In the genomic region with DNA sequence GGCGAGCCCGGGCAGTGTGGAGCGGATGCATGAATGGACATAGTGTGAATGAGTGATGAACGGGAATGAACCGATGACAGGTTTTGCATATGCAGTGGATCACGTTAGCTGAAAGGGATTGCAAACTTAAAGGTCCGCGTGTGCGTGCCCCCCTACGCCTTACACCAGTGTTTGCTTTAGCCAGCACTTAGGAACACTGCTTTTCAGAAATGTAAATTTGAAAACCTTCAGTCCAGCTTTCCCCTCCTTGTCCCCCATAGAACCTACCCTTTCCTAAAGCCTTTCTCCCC, we compare ENCODE assay signal across 8 cellular contexts. TPM values are rescaled to one million over a fixed set of nuclear protein-coding genes. Genes with fewer than 3 reads are reported as not detected.
A peak's percentile ranks its signal among the peaks of the same experiment; 100 is the strongest.
DNase-seq lines count a peak whose midpoint lies in the region; ATAC-seq, FAIRE-seq and TF ChIP-seq lines count a peak whose summit lies in the region.

No MANE protein-coding gene starts in this region.

- ATAC-seq in activated CD8-positive, alpha-beta T cell treated with anti-CD3 and anti-CD28 coated beads, Interleukin-2, amount 10 ng/mL, durations not matched to agents 7 days and 5 days: no peak
- no peak for ATAC-seq in HG03135 (IDR thresholded peaks at IDR 0.05; ENCODE audit: unreplicated experiment)

- no peak for TF ChIP-seq CTCF in CD14-positive monocyte (IDR thresholded peaks at IDR 0.05)
- TF ChIP-seq CTCF in testis (IDR thresholded peaks at IDR 0.05): no peak
- no peak for TF ChIP-seq CTCF in GM10248 (IDR thresholded peaks at IDR 0.05; ENCODE audit: control extremely low read depth, extremely low read depth, low read depth, missing control alignments)

- WGBS in testis, 2 donors: 1 to 2% methylated on average over 10 of the region's 10 CpGs

- no peak for TF ChIP-seq POLR2A in testis (IDR thresholded peaks at IDR 0.05)

- CTCF ChIA-PET in activated CD8-positive, alpha-beta T cell treated with anti-CD3 and anti-CD28 coated beads, Interleukin-2, amount 10 ng/mL, durations not matched to agents 7 days and 5 days (lab: Charles Lee): interaction anchor here (1.1 to 1.6 kb wide), 6 partner anchors 39 to 320 kb away, joined by 3 to 6 read pairs (median 4); partner anchors contain the start of gene CEP78
- CTCF ChIA-PET in GM10248 (lab: Yijun Ruan, JAX): interaction anchor here (1.1 to 3.6 kb wide), 4 partner anchors 13 to 63 kb away, joined by 3 to 11 read pairs (median 4); no protein-coding TSS in a partner anchor

- H3K36me3 Mint-ChIP-seq in CD14-positive monocyte: peaks cover 0 to 8% of the 10 kb centered on the region in 2 donors
- peaks cover 37% of the 10 kb centered on the region for H3K36me3 Mint-ChIP-seq in activated CD8-positive, alpha-beta T cell treated with anti-CD3 and anti-CD28 coated beads, Interleukin-2, amount 10 ng/mL, durations not matched to agents 7 days and 5 days (ENCODE audit: low read depth)

- peak overlapping the region; percentile 82 to 93 for H3K4me3 Mint-ChIP-seq in CD14-positive monocyte
- H3K4me3 Mint-ChIP-seq in activated CD8-positive, alpha-beta T cell treated with anti-CD3 and anti-CD28 coated beads, Interleukin-2, amount 10 ng/mL, durations not matched to agents 7 days and 5 days: peak overlapping the region; percentile 85

- H3K4me1 ChIP-seq in HAP-1 (peaks cover 25% of the 10 kb centered on the region), testis (peaks cover 10% of the 10 kb centered on the region)

- POLR2A ChIA-PET in activated CD8-positive, alpha-beta T cell treated with anti-CD3 and anti-CD28 coated beads, Interleukin-2, amount 10 ng/mL, durations not matched to agents 7 days and 5 days (lab: Charles Lee): interaction anchor here (0.7 to 2.4 kb wide), 9 partner anchors 11 to 72 kb away, joined by 3 to 11 read pairs (median 5); no protein-coding TSS in a partner anchor
- POLR2A ChIA-PET in GM10248 (lab: Yijun Ruan, JAX): interaction anchor here (0.5 kb wide), 1 partner anchor 61 kb away, joined by 10 read pairs; no protein-coding TSS in a partner anchor

- H3K36me3 ChIP-seq in HAP-1 (replicated peaks): peaks cover 41% of the 10 kb centered on the region
- no peaks in the 10 kb centered on the region for H3K36me3 ChIP-seq in testis (ENCODE audit: low read depth, missing control alignments)

- H3K9me3 ChIP-seq in HAP-1 (no peaks in the 10 kb centered on the region), testis (no peaks in the 10 kb centered on the region)

- H3K9me3 Mint-ChIP-seq in CD14-positive monocyte: peaks cover 0 to 17% (median 7%) of the 10 kb centered on the region in 7 donors
- H3K9me3 Mint-ChIP-seq in activated CD8-positive, alpha-beta T cell treated with anti-CD3 and anti-CD28 coated beads, Interleukin-2, amount 10 ng/mL, durations not matched to agents 7 days and 5 days (ENCODE audit: insufficient read depth): no peaks in the 10 kb centered on the region

- in situ Hi-C loops in HAP-1 (cut with MboI; ENCODE audit: low sequenced_read_pairs): no loop called here

- FAIRE-seq in urothelium cell line (lab: Jason Lieb, UNC): no peak

- intact Hi-C loops in CD14-positive monocyte (cut with micrococcal nuclease) (no loop called here), testis (cut with DNase I; ENCODE audit: low total_unique reads) (no loop called here)

- peak overlapping the region in 2 of 7 donors; percentile 63 to 72 for H3K27ac Mint-ChIP-seq in CD14-positive monocyte
- H3K27ac Mint-ChIP-seq in activated CD8-positive, alpha-beta T cell treated with anti-CD3 and anti-CD28 coated beads, Interleukin-2, amount 10 ng/mL, durations not matched to agents 7 days and 5 days: peak overlapping the region; percentile 95

- peaks cover 47 to 60% (median 59%) of the 10 kb centered on the region in 3 donors for H3K27me3 Mint-ChIP-seq in CD14-positive monocyte (ENCODE audit: low read depth in 3 of 3)
- H3K27me3 Mint-ChIP-seq in activated CD8-positive, alpha-beta T cell treated with anti-CD3 and anti-CD28 coated beads, Interleukin-2, amount 10 ng/mL, durations not matched to agents 7 days and 5 days (ENCODE audit: low read depth): no peaks in the 10 kb centered on the region

- no peaks in the 10 kb centered on the region for H3K27me3 ChIP-seq in HAP-1 (ENCODE audit: low read depth)
- no peaks in the 10 kb centered on the region for H3K27me3 ChIP-seq in testis

- DNase-seq in CD14-positive monocyte (ENCODE audit: low spot score) (no peak), HAP-1 (ENCODE audit: low spot score in 2 of 2) (peak in 1 of 2 experiments; percentile 80), inferior parietal cortex (ENCODE audit: extremely low spot score) (peak; percentile 59), testis (peak; percentile 23), GM10248 (ENCODE audit: extremely low spot score) (no peak), urothelium cell line (ENCODE audit: low spot score) (no peak)
- no peak for DNase-seq in activated CD8-positive, alpha-beta T cell treated with anti-CD3 and anti-CD28 coated beads, Interleukin-2, amount 10 ng/mL, durations not matched to agents 7 days and 5 days

- H3K4me3 ChIP-seq in HAP-1 (peak overlapping the region; percentile 95), testis (peak overlapping the region; percentile 63 to 65)

- no peak overlapping the region for H3K27ac ChIP-seq in testis

- H3K4me1 Mint-ChIP-seq in CD14-positive monocyte: peaks cover 36% of the 10 kb centered on the region
- H3K4me1 Mint-ChIP-seq in activated CD8-positive, alpha-beta T cell treated with anti-CD3 and anti-CD28 coated beads, Interleukin-2, amount 10 ng/mL, durations not matched to agents 7 days and 5 days (ENCODE audit: low read depth): peaks cover 56% of the 10 kb centered on the region

RNA-seq across cellular contexts. Expression of gene PSAT1, which starts 0.7 kb away (rescaled TPM):
- polyA plus RNA-seq in CD14-positive monocyte (1 to 10 TPM in 1 of 2 donors, under 1 TPM in 1; 0.11 to 4.7 TPM), testis (ENCODE audit: insufficient read depth, low read depth, low replicate concordance) (29.6 TPM)
- total RNA-seq in activated CD8-positive, alpha-beta T cell treated with anti-CD3 and anti-CD28 coated beads, Interleukin-2, amount 10 ng/mL, durations not matched to agents 7 days and 5 days: 100 to 1,000 TPM; 110 to 112 TPM
- total RNA-seq in testis: 10 to 100 TPM; 39.9 to 44.8 TPM

Comparison
In these comparisons a context has a peak if more than half of its experiments do, and no peak if none do; other contexts are left out.
1. DNase-seq: peak in inferior parietal cortex (single experiment) and testis (single experiment); none in CD14-positive monocyte (single experiment), activated CD8-positive, alpha-beta T cell treated with anti-CD3 and anti-CD28 coated beads, Interleukin-2, amount 10 ng/mL, durations not matched to agents 7 days and 5 days (single experiment), GM10248 (single experiment) and urothelium cell line (single experiment).